Comparison of ENCODE assay signal across 28 cellular contexts in the genomic region with DNA sequence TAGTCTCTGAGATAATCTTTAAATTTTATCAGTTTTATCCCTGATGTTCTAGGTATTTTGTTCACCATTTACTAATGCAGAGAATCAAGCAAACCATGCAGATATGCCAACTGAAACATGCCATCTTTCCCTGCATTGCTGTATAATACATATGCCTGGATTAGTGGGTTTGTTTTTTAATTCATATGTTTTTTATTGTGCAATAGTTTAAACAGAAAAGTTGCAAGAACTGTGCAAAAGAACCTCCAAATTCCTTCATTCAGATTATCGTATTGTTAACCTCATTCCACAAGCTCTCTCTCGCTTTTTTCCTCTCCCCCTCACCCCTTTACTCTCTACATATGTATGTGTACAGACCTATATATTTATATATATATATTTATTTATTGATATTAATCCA.
"Had no signal": no experiment of that assay in that cellular context is flagged by ENCODE, and none has a peak within 500 bp of the region (broad histone marks: within the 10 kb centered on the region; RNA-seq: fewer than 3 reads in every experiment).

No MANE protein-coding gene starts in this region.

- DNase-seq: colonic mucosa; cortex of kidney; dermis blood vessel endothelial cell; dorsolateral prefrontal cortex; effector CD4-positive, alpha-beta T cell; effector CD8-positive, alpha-beta T cell; effector memory CD4-positive, alpha-beta T cell; effector memory CD8-positive, alpha-beta T cell; endodermal cell; erythroblast; esophagus squamous epithelium; foreskin fibroblast; foreskin keratinocyte; foreskin melanocyte; gastrocnemius medialis; glutamatergic neuron; head of caudate nucleus; heart left ventricle; heart right ventricle had no signal

- H3K4me3 ChIP-seq: colonic mucosa, coronary artery, dorsolateral prefrontal cortex, esophagus muscularis mucosa, esophagus squamous epithelium, gastrocnemius medialis, gastroesophageal sphincter, heart left ventricle, heart right ventricle had no signal

- H3K4me1 ChIP-seq: colonic mucosa, esophagus muscularis mucosa, esophagus squamous epithelium, foreskin keratinocyte, gastrocnemius medialis, gastroesophageal sphincter, heart left ventricle, heart right ventricle had no signal

- H3K27me3 ChIP-seq: colonic mucosa, dorsolateral prefrontal cortex, esophagus muscularis mucosa, esophagus squamous epithelium, foreskin keratinocyte, gastrocnemius medialis, gastroesophageal sphincter had no signal

- ATAC-seq: effector memory CD8-positive, alpha-beta T cell; esophagus mucosa; foreskin keratinocyte; gastrocnemius medialis; gastroesophageal sphincter; heart left ventricle; heart right ventricle had no signal

- H3K9me3 ChIP-seq: colonic mucosa, gastrocnemius medialis had no signal

- H3K27ac ChIP-seq: colonic mucosa, coronary artery, dorsolateral prefrontal cortex, epithelial cell of prostate, esophagus muscularis mucosa, esophagus squamous epithelium, foreskin keratinocyte, gastrocnemius medialis, gastroesophageal sphincter, heart left ventricle, heart right ventricle had no signal

- FAIRE-seq: colon, endometrium, endothelial cell of umbilical vein, frontal cortex had no signal

- H3K36me3 ChIP-seq: colonic mucosa, esophagus muscularis mucosa, esophagus squamous epithelium, gastrocnemius medialis, gastroesophageal sphincter, heart left ventricle, heart right ventricle had no signal
